In the genomic region with DNA sequence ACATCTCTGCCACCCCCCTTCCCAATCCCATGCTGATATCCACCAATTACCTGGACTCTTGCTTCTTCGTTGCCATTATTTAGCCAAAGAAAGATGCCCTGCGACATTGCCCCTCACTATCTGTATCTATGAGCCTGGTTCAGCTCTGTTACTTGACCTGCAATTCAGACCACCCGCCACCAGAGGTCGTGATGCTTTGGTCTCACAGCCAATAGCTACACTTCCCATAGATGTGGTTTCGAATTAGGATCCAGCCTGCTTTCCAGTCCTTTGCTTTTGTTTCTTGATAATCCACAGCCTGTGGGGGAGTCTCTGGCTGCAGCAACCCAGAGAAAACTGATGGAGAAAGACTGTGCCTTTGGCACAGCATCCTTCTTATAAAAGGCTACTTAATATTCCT, we compare ENCODE assay signal across 10 cellular contexts.
DNase-seq lines count a peak whose midpoint lies in the region; ATAC-seq, FAIRE-seq and TF ChIP-seq lines count a peak whose summit lies in the region.
"Had no signal": no experiment of that assay in that cellular context is flagged by ENCODE, and none has a peak within 500 bp of the region (broad histone marks: within the 10 kb centered on the region; RNA-seq: fewer than 3 reads in every experiment).

No MANE protein-coding gene starts in this region.

- no peak overlapping the region for H2BK15ac ChIP-seq in IMR-90 (ENCODE audit: low read depth, low read length)

- H3K27ac ChIP-seq in IMR-90 (ENCODE audit: insufficient read depth, low read length), result no peak overlapping the region
- no peak overlapping the region for H3K27ac ChIP-seq in GM12878 (ENCODE audit: control insufficient read depth, insufficient read depth)
- no peak overlapping the region for H3K27ac ChIP-seq in neutrophil

- H3K4me1 ChIP-seq in IMR-90 (ENCODE audit: control insufficient read depth, insufficient read depth, low read length) (peaks cover 6% of the 10 kb centered on the region; the same call in 1 of the 2 replicates), GM12878 (ENCODE audit: control insufficient read depth, insufficient read depth, low read length) (no peaks in the 10 kb centered on the region), neutrophil (ENCODE audit: control insufficient read depth in 1 of 2, insufficient read depth in 1 of 2, low read depth in 1 of 2, low read length in 1 of 2) (no peaks in the 10 kb centered on the region)
- H3K4me1 ChIP-seq: HAP-1 had no signal

- no peak overlapping the region for H3K4ac ChIP-seq in IMR-90 (ENCODE audit: low read depth, low read length)

- SMC1A ChIA-PET in GM12878 (lab: Charles Lee; ENCODE audit: uncharacterized antibody, unreplicated experiment), result no interaction called here

- RAD21 ChIA-PET in GM12878 (lab: Charles Lee; ENCODE audit: unreplicated experiment), result no interaction called here

- ATAC-seq in IMR-90 (ENCODE audit: low read depth) (no peak), GM12878 (peak; percentile 34; the same call in 1 of the 3 replicates), HG02970 (IDR thresholded peaks at IDR 0.05; ENCODE audit: low FRiP score, unreplicated experiment) (no peak), HG03565 (IDR thresholded peaks at IDR 0.05; ENCODE audit: unreplicated experiment) (no peak), GM21825 (IDR thresholded peaks at IDR 0.05; ENCODE audit: unreplicated experiment) (no peak)

- CTCF ChIA-PET in IMR-90 (lab: Yijun Ruan, JAX), result interaction anchor here (0.8 to 1.6 kb wide), 2 partner anchors 9 to 32 kb away, joined by 4 read pairs; no protein-coding TSS in a partner anchor
- CTCF ChIA-PET in GM12878 (lab: Yijun Ruan, JAX), result interaction anchor here (0.8 to 1.5 kb wide), 2 partner anchors 14 to 487 kb away, joined by 3 read pairs; no protein-coding TSS in a partner anchor

- H3K9me3 ChIP-seq in IMR-90 (ENCODE audit: control insufficient read depth, insufficient read depth, low read length) (0 out of 2 replicates have a peak, but pooled peaks cover 2% of the 10 kb centered on the region), GM12878 (replicated peaks; ENCODE audit: control insufficient read depth, insufficient read depth, low read length) (peaks cover 3% of the 10 kb centered on the region), neutrophil (no peaks in the 10 kb centered on the region)

- H2BK20ac ChIP-seq in IMR-90 (ENCODE audit: low read depth, low read length), result no peak overlapping the region

- no peak overlapping the region for H2BK120ac ChIP-seq in IMR-90 (ENCODE audit: low read depth, low read length)

- no peak overlapping the region for H2BK5ac ChIP-seq in IMR-90 (ENCODE audit: low read depth, low read length, poor library complexity, severe bottlenecking)

- 33% methylated on average over 3 of the region's 5 CpGs; no CpG with 5 or more reads in 1 of the 2 experiments for WGBS in IMR-90 (ENCODE audit: extremely low coverage in 2 of 2, insufficient read length in 1 of 2), 2 experiments
- whole genome bisulfite sequencing in GM12878 (ENCODE audit: insufficient coverage, insufficient replicate concordance, low lambda C conversion rate, missing lambda C conversion rate), result 24% methylated on average over 5 of the region's 5 CpGs

- H3K14ac ChIP-seq in IMR-90 (replicated peaks; ENCODE audit: low read depth, low read length), result no peak overlapping the region

- H4K20me1 ChIP-seq in IMR-90 (ENCODE audit: insufficient read depth, low read length) (no peaks in the 10 kb centered on the region; the same call in 1 of the 2 replicates), GM12878 (ENCODE audit: control insufficient read depth, insufficient read depth) (no peaks in the 10 kb centered on the region; the same call in 1 of the 2 replicates)

- no peak for TF ChIP-seq EP300 in GM12878 (IDR thresholded peaks at IDR 0.05; ENCODE audit: borderline replicate concordance in 1 of 2, control insufficient read depth in 1 of 2, low read depth in 2 of 2, low read length in 2 of 2)

- intact Hi-C loops in IMR-90 (cut with micrococcal nuclease), result no loop called here
- intact Hi-C loops in GM12878 (cut with micrococcal nuclease; ENCODE audit: unreplicated experiment), result no loop called here

- no peak overlapping the region for H2AK5ac ChIP-seq in IMR-90 (ENCODE audit: low read depth, low read length)

- FAIRE-seq in GM12878 (lab: Jason Lieb, UNC), result no peak

- TF ChIP-seq RAD21 in IMR-90 (IDR thresholded peaks at IDR 0.05; ENCODE audit: low read length) (0 out of 2 replicates have a peak, but pooled peaks have one; percentile 17), GM12878 (IDR thresholded peaks at IDR 0.05; ENCODE audit: insufficient read depth, low read depth, low read length) (no peak)

- no peak overlapping the region for H4K8ac ChIP-seq in IMR-90 (ENCODE audit: low read depth in 2 of 2, low read length in 2 of 2)

- in situ Hi-C loops in IMR-90 (cut with MboI; ENCODE audit: low sequenced_read_pairs) (no loop called here), GM12878 (cut with MboI) (no loop called here)

- DNase-seq in GM06990 (ENCODE audit: extremely low read depth, insufficient read length), result no peak
- no peak for DNase-seq in IMR-90
- DNase-seq in GM12878 (ENCODE audit: low read depth, low spot score), result no peak
- DNase-seq: cortex of kidney, nucleus accumbens had no signal

- peak; percentile 55 for TF ChIP-seq CTCF in GM06990 (IDR thresholded peaks at IDR 0.05; ENCODE audit: insufficient read depth, low read length, poor library complexity, severe bottlenecking)
- TF ChIP-seq CTCF in IMR-90 (conservative IDR thresholded peaks at IDR 0.05; ENCODE audit: low read depth, low read length), result peak; percentile 31; the same call in 1 of the 2 replicates
- TF ChIP-seq CTCF in GM12878 (IDR thresholded peaks at IDR 0.05 in 2 of 3, conservative IDR thresholded peaks at IDR 0.05 in 1 of 3; ENCODE audit: control insufficient read depth in 2 of 3, extremely low read depth in 1 of 3, insufficient read depth in 1 of 3, low read depth in 3 of 3, low read length in 3 of 3), result peak in 2 of 3 experiments; percentile 48 to 55; a peak in 4 of 6 replicates
- peak; percentile 16 for TF ChIP-seq CTCF in neutrophil (IDR thresholded peaks at IDR 0.05)

- H3K79me1 ChIP-seq in IMR-90 (ENCODE audit: low read depth in 1 of 2, low read length in 2 of 2), result 0 out of 4 replicates have a peak, but pooled peaks cover 0 to 6% of the 10 kb centered on the region in 2 experiments

- H3K23ac ChIP-seq in IMR-90 (ENCODE audit: low read depth, low read length), result no peak overlapping the region

- no TSS peak for BruUV-seq in IMR-90 (replicated peaks; lab: Mats Ljungman, UMichigan)
- BruUV-seq in GM12878 (replicated peaks; lab: Mats Ljungman, UMichigan), result no TSS peak

- no peak overlapping the region for H2AFZ ChIP-seq in IMR-90 (replicated peaks; ENCODE audit: low read length, poor library complexity)
- no peak overlapping the region for H2AFZ ChIP-seq in GM12878 (ENCODE audit: control insufficient read depth, low read depth, low read length)

- H3K4me2 ChIP-seq in IMR-90 (ENCODE audit: low read depth, low read length), result no peak overlapping the region
- H3K4me2 ChIP-seq in GM12878 (ENCODE audit: control insufficient read depth, insufficient read depth), result no peak overlapping the region

- no peak overlapping the region for H2AK9ac ChIP-seq in IMR-90 (replicated peaks; ENCODE audit: low read depth, low read length, poor library complexity)

- dilution Hi-C loops in IMR-90 (cut with HindIII; ENCODE audit: low sequenced_read_pairs, unreplicated experiment), result no loop called here

- TF ChIP-seq POLR2A in IMR-90 (IDR thresholded peaks at IDR 0.05; ENCODE audit: low read depth, low read length) (no peak), GM12878 (IDR thresholded peaks at IDR 0.05; ENCODE audit: low read depth, low read length) (no peak)

- H3K36me3 ChIP-seq in GM06990 (ENCODE audit: control insufficient read depth, insufficient read depth, low read length) (no peaks in the 10 kb centered on the region), IMR-90 (ENCODE audit: control insufficient read depth, insufficient read depth, low read length) (no peaks in the 10 kb centered on the region), GM12878 (ENCODE audit: control insufficient read depth in 2 of 2, insufficient read depth in 2 of 2, low read length in 1 of 2) (no peaks in the 10 kb centered on the region), neutrophil (no peaks in the 10 kb centered on the region)
- H3K36me3 ChIP-seq: HAP-1 had no signal

- no peak overlapping the region for H3K56ac ChIP-seq in IMR-90 (ENCODE audit: extremely low read depth, insufficient read depth, low read length)

- H3K4me3 ChIP-seq in GM06990 (replicated peaks; ENCODE audit: low read depth, low read length) (no peak overlapping the region), IMR-90 (ENCODE audit: insufficient read depth, low read depth, low read length) (no peak overlapping the region), GM12878 (no peak overlapping the region), neutrophil (ENCODE audit: low read depth in 1 of 2, low read length in 1 of 2) (no peak overlapping the region)
- H3K4me3 ChIP-seq: HAP-1 had no signal

- H3K27me3 ChIP-seq in GM06990 (replicated peaks; ENCODE audit: control insufficient read depth, insufficient read depth, low read length), result no peaks in the 10 kb centered on the region
- no peaks in the 10 kb centered on the region for H3K27me3 ChIP-seq in IMR-90 (ENCODE audit: control insufficient read depth, insufficient read depth, low read length)
- no peaks in the 10 kb centered on the region for H3K27me3 ChIP-seq in GM12878 (replicated peaks in 1 of 2; ENCODE audit: control insufficient read depth in 2 of 2, insufficient read depth in 2 of 2, low read length in 1 of 2)
- H3K27me3 ChIP-seq in neutrophil, result no peaks in the 10 kb centered on the region

- peaks cover 2% of the 10 kb centered on the region; the same call in 1 of the 2 replicates for H3K9me1 ChIP-seq in IMR-90 (ENCODE audit: insufficient read depth, low read length)

- no peak overlapping the region for H4K91ac ChIP-seq in IMR-90 (ENCODE audit: insufficient read depth, low read depth, low read length)

- POLR2A ChIA-PET in IMR-90 (lab: Charles Lee; ENCODE audit: unreplicated experiment) (no interaction called here), GM12878 (lab: Charles Lee) (no interaction called here)

- H3K79me2 ChIP-seq in GM12878 (ENCODE audit: control insufficient read depth, insufficient read depth, low read length), result no peaks in the 10 kb centered on the region

- H3K9ac ChIP-seq in IMR-90 (ENCODE audit: low read depth, low read length) (no peak overlapping the region), GM12878 (ENCODE audit: control insufficient read depth, insufficient read depth, low read length) (no peak overlapping the region)

- no peak overlapping the region for H3K18ac ChIP-seq in IMR-90 (ENCODE audit: low read depth, low read length)

- no peak overlapping the region for H4K5ac ChIP-seq in IMR-90 (ENCODE audit: low read depth, low read length)

TF ChIP-seq in IMR-90, 13 proteins besides CTCF, POLR2A, EP300 and RAD21 (continues in another document):
- TF ChIP-seq CEBPB (IDR thresholded peaks at IDR 0.05; ENCODE audit: low read depth, low read length) (no peak), NFE2L2 (IDR thresholded peaks at IDR 0.05; ENCODE audit: low read depth, low read length) (no peak), BHLHE40 (IDR thresholded peaks at IDR 0.05; ENCODE audit: low read depth, low read length) (no peak)

TF ChIP-seq in GM12878, 131 proteins besides CTCF, POLR2A, EP300 and RAD21 (continues in another document):
- TF ChIP-seq SUPT20H (IDR thresholded peaks at IDR 0.05; ENCODE audit: borderline replicate concordance, control insufficient read depth, low read depth, low read length) (no peak), STAT1 (conservative IDR thresholded peaks at IDR 0.05) (no peak)
